Comparison of ENCODE assay signal across 12 cellular contexts in the genomic region with DNA sequence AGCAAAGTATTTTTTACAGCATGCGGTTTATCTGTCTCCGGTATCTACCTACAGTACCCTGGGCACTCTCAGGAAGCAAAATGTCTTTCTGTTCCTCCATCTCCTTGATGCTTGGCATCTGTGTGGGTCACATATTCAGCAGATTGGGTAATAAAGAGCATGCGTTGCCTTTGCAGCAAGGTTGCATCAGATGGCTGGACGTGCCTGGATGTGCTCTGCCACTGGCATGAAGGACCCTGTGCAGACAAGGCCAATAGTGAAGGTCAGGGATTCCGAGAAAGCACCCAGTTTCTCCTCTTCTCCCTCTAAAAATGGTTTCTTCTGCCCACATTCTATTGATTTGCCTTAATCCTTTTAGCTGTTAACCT. TPM values are rescaled to one million over a fixed set of nuclear protein-coding genes. Genes with fewer than 3 reads are reported as not detected.
DNase-seq lines count a peak whose midpoint lies in the region; ATAC-seq and TF ChIP-seq lines count a peak whose summit lies in the region.
"Had no signal": no experiment of that assay in that cellular context is flagged by ENCODE, and none has a peak within 500 bp of the region (broad histone marks: within the 10 kb centered on the region; RNA-seq: fewer than 3 reads in every experiment).

No MANE protein-coding gene starts in this region.

- DNase-seq in left ventricle myocardium superior (peak; percentile 45), thoracic aorta (ENCODE audit: low spot score) (no peak), MG63 (no peak), epidermal melanocyte (ENCODE audit: insufficient read length, low spot score) (no peak)
- DNase-seq: activated naive CD4-positive, alpha-beta T cell treated with Interleukin-2 at 50 U/mL for 16 hours; mucosa of descending colon; stimulated activated CD4-positive, alpha-beta T cell treated with anti-CD3 and anti-CD28 coated beads, Interleukin-2, amount 100 ng/mL, for 24 hours; testis had no signal

- no peak overlapping the region for H3K4me3 ChIP-seq in HUES6 (ENCODE audit: low read depth, low read length)
- H3K4me3 ChIP-seq in thoracic aorta = no peak overlapping the region
- H3K4me3 ChIP-seq in MG63 = no peak overlapping the region
- H3K4me3 ChIP-seq: mucosa of descending colon, testis had no signal

- H3K9ac ChIP-seq in HUES6 (ENCODE audit: low read length) = peak overlapping the region; percentile 57

- intact Hi-C loops in left ventricle myocardium superior (cut with micrococcal nuclease) = loop anchor here (10.0 kb wide), 2 partner anchors 56 to 64 kb away; no protein-coding TSS in a partner anchor

- H3K4me1 ChIP-seq in HUES6 (ENCODE audit: control insufficient read depth, insufficient read depth, low read length) (peaks cover 59% of the 10 kb centered on the region), thoracic aorta (ENCODE audit: control insufficient read depth in 1 of 2, low read depth in 2 of 2) (peaks cover 32 to 63% of the 10 kb centered on the region in 2 donors)

- H3K36me3 ChIP-seq in HUES6 (ENCODE audit: control insufficient read depth, insufficient read depth, low read length) (no peaks in the 10 kb centered on the region), thoracic aorta (peaks cover 3% of the 10 kb centered on the region), MG63 (peaks cover 7% of the 10 kb centered on the region)

- TF ChIP-seq CTCF in brain (conservative IDR thresholded peaks at IDR 0.05) (no peak), thoracic aorta (IDR thresholded peaks at IDR 0.05) (no peak)

- H3K27me3 ChIP-seq in HUES6 (ENCODE audit: control insufficient read depth, insufficient read depth, low read length) (no peaks in the 10 kb centered on the region), thoracic aorta (replicated peaks; ENCODE audit: insufficient read depth) (no peaks in the 10 kb centered on the region), MG63 (no peaks in the 10 kb centered on the region)
- H3K27me3 ChIP-seq: testis had no signal

- peak overlapping the region in 3 of 5 experiments; percentile 67 to 96 (median 92) for H3K27ac Mint-ChIP-seq in brain
- no peak overlapping the region for H3K27ac Mint-ChIP-seq in activated T-helper 17 cell treated with anti-CD3 and anti-CD28 coated beads, Interleukin-2, amount 50 U/mL, for 72 hours

- H3K27ac ChIP-seq in HUES6 (ENCODE audit: low read depth, low read length) = peak overlapping the region; percentile 21; the same call in 1 of the 2 replicates
- peak overlapping the region; percentile 69 to 73 for H3K27ac ChIP-seq in thoracic aorta
- H3K27ac ChIP-seq: testis had no signal

- peaks cover 62% of the 10 kb centered on the region for H3K4me1 Mint-ChIP-seq in brain
- H3K4me1 Mint-ChIP-seq in activated T-helper 17 cell treated with anti-CD3 and anti-CD28 coated beads, Interleukin-2, amount 50 U/mL, for 72 hours = peaks cover 5% of the 10 kb centered on the region

- peaks cover 58% of the 10 kb centered on the region for H3K36me3 Mint-ChIP-seq in brain
- no peaks in the 10 kb centered on the region for H3K36me3 Mint-ChIP-seq in activated T-helper 17 cell treated with anti-CD3 and anti-CD28 coated beads, Interleukin-2, amount 50 U/mL, for 72 hours (ENCODE audit: low read depth)

- H3K4me3 Mint-ChIP-seq in brain = peak overlapping the region in 1 of 5 experiments; percentile 17
- no peak overlapping the region for H3K4me3 Mint-ChIP-seq in activated T-helper 17 cell treated with anti-CD3 and anti-CD28 coated beads, Interleukin-2, amount 50 U/mL, for 72 hours

- H3K27me3 Mint-ChIP-seq in brain = peaks cover 5% of the 10 kb centered on the region
- H3K27me3 Mint-ChIP-seq in activated T-helper 17 cell treated with anti-CD3 and anti-CD28 coated beads, Interleukin-2, amount 50 U/mL, for 72 hours = peaks cover 3% of the 10 kb centered on the region

- ATAC-seq in left ventricle myocardium superior = peak; percentile 55
- ATAC-seq in thoracic aorta (ENCODE audit: insufficient number of reproducible peaks, low FRiP score, low read depth) = no peak
- ATAC-seq in HG02870 (IDR thresholded peaks at IDR 0.05; ENCODE audit: unreplicated experiment) = no peak
- ATAC-seq in activated T-helper 17 cell treated with anti-CD3 and anti-CD28 coated beads, Interleukin-2, amount 50 U/mL, for 72 hours (replicated peaks) = no peak

- H3K9me3 ChIP-seq in HUES6 (ENCODE audit: control insufficient read depth, insufficient read depth, low read depth, low read length) (no peaks in the 10 kb centered on the region), thoracic aorta (no peaks in the 10 kb centered on the region), MG63 (no peaks in the 10 kb centered on the region)
- H3K9me3 ChIP-seq: mucosa of descending colon, testis had no signal

- H3K9me3 Mint-ChIP-seq in brain = no peaks in the 10 kb centered on the region
- H3K9me3 Mint-ChIP-seq in activated T-helper 17 cell treated with anti-CD3 and anti-CD28 coated beads, Interleukin-2, amount 50 U/mL, for 72 hours = no peaks in the 10 kb centered on the region

RNA-seq across cellular contexts. Expression of a gene that starts 9.6 kb away (rescaled TPM):
- 66.2 TPM for polyA plus RNA-seq in brain (ENCODE audit: insufficient read depth, low read depth, low replicate concordance)
- total RNA-seq in left ventricle myocardium superior = 59.9 TPM
- total RNA-seq in thoracic aorta = 100 to 1,000 TPM in 1 of 2 donors, 10 to 100 TPM in 1; 63.3 to 125 TPM
- total RNA-seq in activated T-helper 17 cell treated with anti-CD3 and anti-CD28 coated beads, Interleukin-2, amount 50 U/mL, for 72 hours = 1 to 10 TPM; 7.9 to 8.2 TPM
- total RNA-seq in MG63 (2014; rRNA removed; shearing (Covaris generic); ENCODE audit: low replicate concordance) = 10.2 and 20.6 TPM in 2 replicates
